Comparison of ENCODE assay signal across 1 cellular context in the genomic region with DNA sequence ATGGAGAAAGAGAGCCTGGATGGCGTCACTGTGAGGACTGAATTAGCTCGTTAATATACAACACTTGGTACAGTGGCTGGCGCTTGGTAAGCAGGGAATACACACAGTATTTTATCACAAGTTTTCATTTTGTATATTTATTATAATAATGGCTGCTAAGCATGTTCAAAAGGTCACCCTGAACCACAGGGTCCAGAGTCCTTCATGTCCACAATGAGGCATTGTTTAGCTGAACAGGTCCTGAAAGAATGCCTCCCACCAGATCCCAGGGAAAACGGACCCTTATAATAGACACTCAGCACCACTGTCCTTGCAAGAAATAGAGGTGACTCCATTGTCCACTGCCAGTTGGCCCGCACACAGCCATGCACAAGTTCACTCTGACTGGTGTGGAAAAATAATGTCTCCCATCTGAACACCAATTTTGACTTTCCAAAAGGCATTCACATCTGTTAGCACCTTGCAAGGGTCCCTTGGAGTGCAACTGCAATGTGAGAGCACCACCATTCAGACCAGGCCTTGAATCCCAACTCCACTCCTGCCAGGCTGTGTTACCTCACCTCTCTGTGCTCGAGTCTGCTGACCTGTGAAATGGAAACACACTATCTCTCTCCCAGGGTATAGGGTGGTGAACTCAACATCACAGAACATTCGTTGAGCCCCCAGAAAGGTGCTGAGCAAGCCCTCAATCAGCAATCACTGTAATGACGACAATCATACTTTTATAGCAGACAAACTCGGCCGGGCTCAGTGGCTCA.
TF ChIP-seq lines count a peak whose summit lies in the region.

No MANE protein-coding gene starts in this region.

TF ChIP-seq in HepG2, 621 proteins besides CTCF, POLR2A, EP300 and RAD21 (continued from another document):
- TF ChIP-seq HNF4A (CRISPR knock-in tag; IDR thresholded peaks at IDR 0.05) = peak; percentile 65
- TF ChIP-seq ZBTB7B (CRISPR knock-in tag; IDR thresholded peaks at IDR 0.05) = peak; percentile 45; the same call in 1 of the 2 replicates
- peak; percentile 89 for TF ChIP-seq SOX5 (CRISPR knock-in tag; IDR thresholded peaks at IDR 0.05; ENCODE audit: borderline replicate concordance)
- TF ChIP-seq, protein P1, sequence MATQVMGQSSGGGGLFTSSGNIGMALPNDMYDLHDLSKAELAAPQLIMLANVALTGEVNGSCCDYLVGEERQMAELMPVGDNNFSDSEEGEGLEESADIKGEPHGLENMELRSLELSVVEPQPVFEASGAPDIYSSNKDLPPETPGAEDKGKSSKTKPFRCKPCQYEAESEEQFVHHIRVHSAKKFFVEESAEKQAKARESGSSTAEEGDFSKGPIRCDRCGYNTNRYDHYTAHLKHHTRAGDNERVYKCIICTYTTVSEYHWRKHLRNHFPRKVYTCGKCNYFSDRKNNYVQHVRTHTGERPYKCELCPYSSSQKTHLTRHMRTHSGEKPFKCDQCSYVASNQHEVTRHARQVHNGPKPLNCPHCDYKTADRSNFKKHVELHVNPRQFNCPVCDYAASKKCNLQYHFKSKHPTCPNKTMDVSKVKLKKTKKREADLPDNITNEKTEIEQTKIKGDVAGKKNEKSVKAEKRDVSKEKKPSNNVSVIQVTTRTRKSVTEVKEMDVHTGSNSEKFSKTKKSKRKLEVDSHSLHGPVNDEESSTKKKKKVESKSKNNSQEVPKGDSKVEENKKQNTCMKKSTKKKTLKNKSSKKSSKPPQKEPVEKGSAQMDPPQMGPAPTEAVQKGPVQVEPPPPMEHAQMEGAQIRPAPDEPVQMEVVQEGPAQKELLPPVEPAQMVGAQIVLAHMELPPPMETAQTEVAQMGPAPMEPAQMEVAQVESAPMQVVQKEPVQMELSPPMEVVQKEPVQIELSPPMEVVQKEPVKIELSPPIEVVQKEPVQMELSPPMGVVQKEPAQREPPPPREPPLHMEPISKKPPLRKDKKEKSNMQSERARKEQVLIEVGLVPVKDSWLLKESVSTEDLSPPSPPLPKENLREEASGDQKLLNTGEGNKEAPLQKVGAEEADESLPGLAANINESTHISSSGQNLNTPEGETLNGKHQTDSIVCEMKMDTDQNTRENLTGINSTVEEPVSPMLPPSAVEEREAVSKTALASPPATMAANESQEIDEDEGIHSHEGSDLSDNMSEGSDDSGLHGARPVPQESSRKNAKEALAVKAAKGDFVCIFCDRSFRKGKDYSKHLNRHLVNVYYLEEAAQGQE (IDR thresholded peaks at IDR 0.05; ENCODE audit: borderline replicate concordance in 1 of 2, low read depth in 1 of 2, low read length in 2 of 2) = no peak
- TF ChIP-seq FOXA1 (IDR thresholded peaks at IDR 0.05) = no peak
- TF ChIP-seq FOXA1 (CRISPR knock-in tag; IDR thresholded peaks at IDR 0.05) = no peak
- TF ChIP-seq ZNF749 (CRISPR knock-in tag; IDR thresholded peaks at IDR 0.05; ENCODE audit: borderline replicate concordance) = no peak
- TF ChIP-seq CREB1 (IDR thresholded peaks at IDR 0.05) = no peak
- TF ChIP-seq CREB1 (CRISPR knock-in tag; IDR thresholded peaks at IDR 0.05) = no peak
- no peak for TF ChIP-seq ZNF33B (CRISPR knock-in tag; IDR thresholded peaks at IDR 0.05)
- TF ChIP-seq ZNF720 (CRISPR knock-in tag; IDR thresholded peaks at IDR 0.05) = no peak
- TF ChIP-seq CBX1 (IDR thresholded peaks at IDR 0.05; ENCODE audit: low read depth) = no peak
- no peak for TF ChIP-seq AKAP8 (CRISPR knock-in tag; IDR thresholded peaks at IDR 0.05)
- no peak for TF ChIP-seq TOE1 (CRISPR knock-in tag; IDR thresholded peaks at IDR 0.05)
- TF ChIP-seq MAX (IDR thresholded peaks at IDR 0.05) = peak; percentile 41; the same call in 1 of the 2 replicates
- TF ChIP-seq RORA (CRISPR knock-in tag; IDR thresholded peaks at IDR 0.05) = no peak
- 0 out of 2 replicates have a peak, but pooled peaks have one; percentile 25 for TF ChIP-seq MIER2 (CRISPR knock-in tag; IDR thresholded peaks at IDR 0.05)
- peak; percentile 69 for TF ChIP-seq ZNF629 (CRISPR knock-in tag; conservative IDR thresholded peaks at IDR 0.05)
- no peak for TF ChIP-seq ZNF598 (CRISPR knock-in tag; IDR thresholded peaks at IDR 0.05; ENCODE audit: borderline replicate concordance)
- TF ChIP-seq BCL6 (CRISPR knock-in tag; IDR thresholded peaks at IDR 0.05) = peak; percentile 6; the same call in 1 of the 2 replicates
- TF ChIP-seq ARHGAP35 (CRISPR knock-in tag; IDR thresholded peaks at IDR 0.05; ENCODE audit: borderline replicate concordance) = no peak
- peak; percentile 8; the same call in 1 of the 2 replicates for TF ChIP-seq RARA (CRISPR knock-in tag; IDR thresholded peaks at IDR 0.05)
- peak; percentile 47; the same call in 1 of the 2 replicates for TF ChIP-seq PHF21A (CRISPR knock-in tag; IDR thresholded peaks at IDR 0.05)
- no peak for TF ChIP-seq SP4 (CRISPR knock-in tag; IDR thresholded peaks at IDR 0.05)
- no peak for TF ChIP-seq SIN3B (IDR thresholded peaks at IDR 0.05; ENCODE audit: low read length)
- TF ChIP-seq, protein P2, sequence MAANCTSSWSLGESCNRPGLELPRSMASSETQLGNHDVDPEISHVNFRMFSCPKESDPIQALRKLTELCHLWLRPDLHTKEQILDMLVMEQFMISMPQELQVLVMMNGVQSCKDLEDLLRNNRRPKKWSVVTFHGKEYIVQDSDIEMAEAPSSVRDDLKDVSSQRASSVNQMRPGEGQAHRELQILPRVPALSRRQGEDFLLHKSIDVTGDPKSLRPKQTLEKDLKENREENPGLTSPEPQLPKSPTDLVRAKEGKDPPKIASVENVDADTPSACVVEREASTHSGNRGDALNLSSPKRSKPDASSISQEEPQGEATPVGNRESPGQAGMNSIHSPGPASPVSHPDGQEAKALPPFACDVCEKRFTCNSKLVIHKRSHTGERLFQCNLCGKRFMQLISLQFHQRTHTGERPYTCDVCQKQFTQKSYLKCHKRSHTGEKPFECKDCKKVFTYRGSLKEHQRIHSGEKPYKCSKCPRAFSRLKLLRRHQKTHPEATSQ (CRISPR knock-in tag; IDR thresholded peaks at IDR 0.05; ENCODE audit: borderline replicate concordance) = peak; percentile 68; the same call in 1 of the 2 replicates
- TF ChIP-seq ZNF121 (CRISPR knock-in tag; IDR thresholded peaks at IDR 0.05) = peak; percentile 51; the same call in 1 of the 2 replicates
- TF ChIP-seq ZNF251 (CRISPR knock-in tag; IDR thresholded peaks at IDR 0.05) = no peak
- no peak for TF ChIP-seq ZMYM4 (CRISPR knock-in tag; IDR thresholded peaks at IDR 0.05)
- 0 out of 2 replicates have a peak, but pooled peaks have one; percentile 6 for TF ChIP-seq FOXP4 (CRISPR knock-in tag; IDR thresholded peaks at IDR 0.05)
- no peak for TF ChIP-seq ZNF484 (CRISPR knock-in tag; IDR thresholded peaks at IDR 0.05; ENCODE audit: borderline replicate concordance, low read depth)
- peak; percentile 90 for TF ChIP-seq ZNF768 (CRISPR knock-in tag; IDR thresholded peaks at IDR 0.05)
- TF ChIP-seq ZNF205 (CRISPR knock-in tag; IDR thresholded peaks at IDR 0.05) = no peak
- TF ChIP-seq TOPORS (CRISPR knock-in tag; IDR thresholded peaks at IDR 0.05) = 0 out of 2 replicates have a peak, but pooled peaks have one; percentile 26
- TF ChIP-seq ESRRA (CRISPR knock-in tag; IDR thresholded peaks at IDR 0.05; ENCODE audit: low read depth) = peak; percentile 72; the same call in 1 of the 2 replicates
- TF ChIP-seq SNRNP70 (IDR thresholded peaks at IDR 0.05; ENCODE audit: low read depth, low read length) = no peak
- no peak for TF ChIP-seq HIVEP1 (CRISPR knock-in tag; IDR thresholded peaks at IDR 0.05)
- no peak for TF ChIP-seq SOX6 (IDR thresholded peaks at IDR 0.05)
- peak; percentile 87 for TF ChIP-seq SOX6 (CRISPR knock-in tag; IDR thresholded peaks at IDR 0.05)
- no peak for TF ChIP-seq SNAPC5 (CRISPR knock-in tag; IDR thresholded peaks at IDR 0.05; ENCODE audit: borderline replicate concordance)
- TF ChIP-seq, protein P3, sequence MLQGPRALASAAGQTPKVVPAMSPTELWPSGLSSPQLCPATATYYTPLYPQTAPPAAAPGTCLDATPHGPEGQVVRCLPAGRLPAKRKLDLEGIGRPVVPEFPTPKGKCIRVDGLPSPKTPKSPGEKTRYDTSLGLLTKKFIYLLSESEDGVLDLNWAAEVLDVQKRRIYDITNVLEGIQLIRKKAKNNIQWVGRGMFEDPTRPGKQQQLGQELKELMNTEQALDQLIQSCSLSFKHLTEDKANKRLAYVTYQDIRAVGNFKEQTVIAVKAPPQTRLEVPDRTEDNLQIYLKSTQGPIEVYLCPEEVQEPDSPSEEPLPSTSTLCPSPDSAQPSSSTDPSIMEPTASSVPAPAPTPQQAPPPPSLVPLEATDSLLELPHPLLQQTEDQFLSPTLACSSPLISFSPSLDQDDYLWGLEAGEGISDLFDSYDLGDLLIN (CRISPR knock-in tag; IDR thresholded peaks at IDR 0.05; ENCODE audit: borderline replicate concordance) = no peak
- TF ChIP-seq SAP130 (CRISPR knock-in tag; IDR thresholded peaks at IDR 0.05; ENCODE audit: low read depth) = peak; percentile 53; the same call in 1 of the 2 replicates
- TF ChIP-seq, protein P4, sequence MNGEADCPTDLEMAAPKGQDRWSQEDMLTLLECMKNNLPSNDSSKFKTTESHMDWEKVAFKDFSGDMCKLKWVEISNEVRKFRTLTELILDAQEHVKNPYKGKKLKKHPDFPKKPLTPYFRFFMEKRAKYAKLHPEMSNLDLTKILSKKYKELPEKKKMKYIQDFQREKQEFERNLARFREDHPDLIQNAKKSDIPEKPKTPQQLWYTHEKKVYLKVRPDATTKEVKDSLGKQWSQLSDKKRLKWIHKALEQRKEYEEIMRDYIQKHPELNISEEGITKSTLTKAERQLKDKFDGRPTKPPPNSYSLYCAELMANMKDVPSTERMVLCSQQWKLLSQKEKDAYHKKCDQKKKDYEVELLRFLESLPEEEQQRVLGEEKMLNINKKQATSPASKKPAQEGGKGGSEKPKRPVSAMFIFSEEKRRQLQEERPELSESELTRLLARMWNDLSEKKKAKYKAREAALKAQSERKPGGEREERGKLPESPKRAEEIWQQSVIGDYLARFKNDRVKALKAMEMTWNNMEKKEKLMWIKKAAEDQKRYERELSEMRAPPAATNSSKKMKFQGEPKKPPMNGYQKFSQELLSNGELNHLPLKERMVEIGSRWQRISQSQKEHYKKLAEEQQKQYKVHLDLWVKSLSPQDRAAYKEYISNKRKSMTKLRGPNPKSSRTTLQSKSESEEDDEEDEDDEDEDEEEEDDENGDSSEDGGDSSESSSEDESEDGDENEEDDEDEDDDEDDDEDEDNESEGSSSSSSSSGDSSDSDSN (CRISPR knock-in tag; IDR thresholded peaks at IDR 0.05) = 0 out of 2 replicates have a peak, but pooled peaks have one; percentile 18
- TF ChIP-seq FOXJ3 (CRISPR knock-in tag; IDR thresholded peaks at IDR 0.05; ENCODE audit: borderline replicate concordance) = 0 out of 2 replicates have a peak, but pooled peaks have one; percentile 21
- TF ChIP-seq FOXA3 (CRISPR knock-in tag; IDR thresholded peaks at IDR 0.05) = peak; percentile 4; the same call in 1 of the 2 replicates
- no peak for TF ChIP-seq ZNF724P (CRISPR knock-in tag; IDR thresholded peaks at IDR 0.05; ENCODE audit: borderline replicate concordance)
- no peak for TF ChIP-seq ZKSCAN5 (CRISPR knock-in tag; IDR thresholded peaks at IDR 0.05)
- peak; percentile 82 for TF ChIP-seq ASH2L (IDR thresholded peaks at IDR 0.05; ENCODE audit: insufficient read length, low read depth, low read length)
